In genomic region chr3:23496165-23496564, GRCh38 we compare ENCODE assay signal across 13 cellular contexts.
DNase-seq lines count a peak whose midpoint lies in the region; ATAC-seq lines count a peak whose summit lies in the region.
"Had no signal": no experiment of that assay in that cellular context is flagged by ENCODE, and none has a peak within 500 bp of the region (broad histone marks: within the 10 kb centered on the region; RNA-seq: fewer than 3 reads in every experiment).

No MANE protein-coding gene starts in this region.

- peak; percentile 78 for ATAC-seq in GM19043 (IDR thresholded peaks at IDR 0.05; ENCODE audit: low read depth, unreplicated experiment)
- peak; percentile 94 for ATAC-seq in GM21717 (IDR thresholded peaks at IDR 0.05; ENCODE audit: unreplicated experiment)
- peak; percentile 89 for ATAC-seq in HG03064 (IDR thresholded peaks at IDR 0.05; ENCODE audit: low read depth, unreplicated experiment)

- DNase-seq in NCI-H1436 treated with DMSO at 0.1 percent for 48 hours (lab: John Stamatoyannopoulos, UW): no peak
- no peak for DNase-seq in activated CD8-positive, alpha-beta memory T cell treated with anti-CD3 and anti-CD28 coated beads, Interleukin-2, amount 50 U/mL, for 48 hours
- no peak for DNase-seq in NK-92 treated with Interleukin-12 subunit alpha and Interleukin-12 subunit beta, amount 100 ng/mL, for 24 hours (lab: John Stamatoyannopoulos, UW)
- DNase-seq in Kasumi-1 (lab: John Stamatoyannopoulos, UW): no peak
- DNase-seq: activated B cell treated with CpG ODN at 0.5 μM for 24 hours; activated CD8-positive, alpha-beta memory T cell treated with anti-CD3 and anti-CD28 coated beads, Interleukin-2, amount 50 U/mL, for 4 hours; activated naive CD8-positive, alpha-beta T cell treated with anti-CD3 and anti-CD28 coated beads for 36 hours; endodermal cell; mesendoderm; occipital lobe had no signal
